ENCODE assay signal across 9 cellular contexts in the genomic region with DNA sequence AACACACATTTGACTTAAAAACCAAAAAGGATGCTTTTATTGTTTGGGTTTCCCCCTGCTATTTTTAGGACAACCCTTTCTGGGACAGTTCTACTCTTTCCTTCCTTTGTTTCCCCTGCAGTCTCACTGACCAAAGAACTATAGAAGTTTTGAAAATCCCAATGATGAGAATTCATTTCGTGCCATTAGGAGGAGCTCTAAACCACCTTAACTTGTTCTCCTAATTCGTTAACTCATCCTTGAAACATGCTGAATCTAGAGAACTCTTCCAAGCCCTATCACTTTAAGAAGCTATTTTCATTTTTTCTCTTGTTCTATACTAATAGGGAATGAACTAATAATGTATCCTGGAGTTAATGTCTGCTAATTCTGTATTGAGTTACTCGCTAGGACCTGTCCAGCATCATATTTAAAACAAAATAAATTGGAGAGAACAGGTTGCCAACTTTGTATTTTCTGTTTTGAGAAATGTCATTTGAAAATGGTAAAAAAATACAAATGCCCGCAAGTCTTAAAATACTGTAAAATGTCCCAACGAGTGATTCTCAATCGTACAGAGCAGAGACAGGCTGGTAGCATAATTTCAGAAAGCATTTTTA.
A peak's percentile ranks its signal among the peaks of the same experiment; 100 is the strongest.
DNase-seq lines count a peak whose midpoint lies in the region; ATAC-seq and TF ChIP-seq lines count a peak whose summit lies in the region.
"Had no signal": no experiment of that assay in that cellular context is flagged by ENCODE, and none has a peak within 500 bp of the region (broad histone marks: within the 10 kb centered on the region; RNA-seq: fewer than 3 reads in every experiment).

No MANE protein-coding gene starts in this region.

- no peaks in the 10 kb centered on the region for H3K27me3 ChIP-seq in suprapubic skin

- H3K27me3 Mint-ChIP-seq in brain = no peaks in the 10 kb centered on the region
- H3K27me3 Mint-ChIP-seq: dendritic cell treated with granulocyte-macrophage colony-stimulating factor and Interleukin-4, amounts not matched to agents 40 ng/mL and 50 ng/mL, for 4 days had no signal

- WGBS in suprapubic skin = 37% methylated on average over 6 of the region's 6 CpGs

- TF ChIP-seq CTCF in AG04449 (IDR thresholded peaks at IDR 0.05; ENCODE audit: insufficient read depth, low read length, missing control alignments) = peak; percentile 62
- peak; percentile 54 for TF ChIP-seq CTCF in GM12865 (IDR thresholded peaks at IDR 0.05; ENCODE audit: insufficient read depth, low read depth, low read length, missing control alignments)
- peak; percentile 67 to 80 for TF ChIP-seq CTCF in brain (conservative IDR thresholded peaks at IDR 0.05)
- peak; percentile 43 to 59 for TF ChIP-seq CTCF in suprapubic skin (IDR thresholded peaks at IDR 0.05)

- TF ChIP-seq POLR2A in suprapubic skin (IDR thresholded peaks at IDR 0.05) = no peak
- no peak for TF ChIP-seq POLR2A in GM18505 (IDR thresholded peaks at IDR 0.05; ENCODE audit: borderline replicate concordance, extremely low read depth, insufficient read depth, insufficient read length)

- CTCF ChIA-PET in AG04449 (lab: Yijun Ruan, JAX) = interaction anchor here (0.7 to 7.5 kb wide), 50 partner anchors 11 to 453 kb away, joined by 3 to 91 read pairs (median 5); partner anchors contain the start of genes AFTPH and SERTAD2

- peak overlapping the region in 3 of 5 experiments; percentile 1 to 36 (median 12) for H3K27ac Mint-ChIP-seq in brain
- H3K27ac Mint-ChIP-seq: dendritic cell treated with granulocyte-macrophage colony-stimulating factor and Interleukin-4, amounts not matched to agents 40 ng/mL and 50 ng/mL, for 4 days had no signal

- no peak overlapping the region for H3K4me3 Mint-ChIP-seq in brain
- H3K4me3 Mint-ChIP-seq: dendritic cell treated with granulocyte-macrophage colony-stimulating factor and Interleukin-4, amounts not matched to agents 40 ng/mL and 50 ng/mL, for 4 days had no signal

- POLR2A ChIA-PET in AG04449 (lab: Yijun Ruan, JAX) = interaction anchor here (0.5 to 0.7 kb wide), 2 partner anchors 251 to 402 kb away, joined by 3 read pairs; partner anchors contain the start of gene SLC1A4

- H3K4me1 Mint-ChIP-seq in brain = peaks cover 6% of the 10 kb centered on the region

- no peaks in the 10 kb centered on the region for H3K9me3 Mint-ChIP-seq in brain
- H3K9me3 Mint-ChIP-seq: dendritic cell treated with granulocyte-macrophage colony-stimulating factor and Interleukin-4, amounts not matched to agents 40 ng/mL and 50 ng/mL, for 4 days had no signal

- peaks cover 31% of the 10 kb centered on the region for H3K36me3 ChIP-seq in suprapubic skin

- ATAC-seq in GM18505 (IDR thresholded peaks at IDR 0.05; ENCODE audit: unreplicated experiment) = no peak

- H3K9me3 ChIP-seq in suprapubic skin = no peaks in the 10 kb centered on the region

- DNase-seq in AG04449 (ENCODE audit: low read depth, low spot score) (peak; percentile 17), GM12865 (ENCODE audit: low read depth) (peak; percentile 58), NCI-H345 treated with DMSO at 0.1 percent for 48 hours (lab: John Stamatoyannopoulos, UW; ENCODE audit: unreplicated experiment) (peak; percentile 7), inferior parietal cortex (ENCODE audit: extremely low spot score) (peak; percentile 80), suprapubic skin (ENCODE audit: low spot score in 2 of 2) (no peak)
- no peak for DNase-seq in effector CD8-positive, alpha-beta T cell (lab: John Stamatoyannopoulos, UW)

- peaks cover 37% of the 10 kb centered on the region for H3K36me3 Mint-ChIP-seq in brain

- peaks cover 7% of the 10 kb centered on the region for H3K4me1 ChIP-seq in suprapubic skin

- no peak for TF ChIP-seq EP300 in suprapubic skin (IDR thresholded peaks at IDR 0.05)

- no peak overlapping the region for H3K27ac ChIP-seq in suprapubic skin

- H3K4me3 ChIP-seq in AG04449 (ENCODE audit: low read depth, low read length) (no peak overlapping the region), GM12865 (ENCODE audit: low read depth, low read length) (no peak overlapping the region), suprapubic skin (no peak overlapping the region)

Comparison
In these comparisons a context has a peak if more than half of its experiments do, and no peak if none do; other contexts are left out.
1. DNase-seq: peak in AG04449 (single experiment), GM12865 (single experiment), NCI-H345 treated with DMSO at 0.1 percent for 48 hours (single experiment) and inferior parietal cortex (single experiment); none in suprapubic skin (0 of 2) and effector CD8-positive, alpha-beta T cell (single experiment).
2. Peak in every context shown above with its lines, with median percentiles within 50 percentile points of each other: CTCF ChIP-seq.